25 cellular contexts compared by ENCODE assay signal in the genomic region with DNA sequence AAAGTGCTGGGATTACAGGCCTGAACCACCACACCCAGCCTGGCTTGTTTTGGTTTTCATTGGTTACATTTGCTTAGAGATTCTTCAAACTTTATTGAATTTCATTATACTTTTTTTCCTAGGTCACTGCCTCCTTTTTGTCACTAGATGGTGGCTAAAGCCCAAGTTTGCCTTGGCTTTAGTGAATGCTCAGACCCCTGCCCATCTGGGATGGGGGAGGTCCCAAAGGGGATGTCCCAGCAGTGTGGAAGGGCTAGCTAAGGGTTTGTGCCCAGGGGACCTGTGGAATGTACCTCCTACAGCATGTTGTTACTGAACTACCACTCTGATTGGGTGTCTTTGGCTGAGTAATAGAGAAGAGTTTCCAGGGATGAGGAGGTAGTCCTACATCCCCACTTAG.
"Had no signal": no experiment of that assay in that cellular context is flagged by ENCODE, and none has a peak within 500 bp of the region (broad histone marks: within the 10 kb centered on the region; RNA-seq: fewer than 3 reads in every experiment).

No MANE protein-coding gene starts in this region.

- H3K27me3 ChIP-seq: cardiac muscle cell, SJCRH30 had no signal

- DNase-seq: activated CD4-positive, alpha-beta memory T cell treated with anti-CD3 and anti-CD28 coated beads for 36 hours; activated CD4-positive, alpha-beta T cell treated with anti-CD3 and anti-CD28 coated beads, Interleukin-2, amount 10 ng/mL, durations not matched to agents 24 days and 14 days; activated CD4-positive, CD25-positive, alpha-beta regulatory T cell treated with anti-CD3 and anti-CD28 coated beads, Interleukin-2, amount 50 U/mL, for 72 hours; activated CD8-positive, alpha-beta memory T cell treated with anti-CD3 and anti-CD28 coated beads for 24 hours; activated effector memory CD4-positive, alpha-beta T cell treated with anti-CD3 and anti-CD28 coated beads, Interleukin-2, amount 50 U/mL, for 16 hours; activated naive CD4-positive, alpha-beta T cell treated with Interleukin-2 at 50 U/mL for 16 hours; activated T-cell treated with anti-CD3 and anti-CD28 coated beads, Interleukin-2, amount 50 U/mL, for 4 hours; amygdala; Kasumi-1; KBM-7; NCI-H1092; NCI-H1417 treated with DMSO at 0.1 percent for 48 hours; NCI-H1694 treated with DMSO at 0.1 percent for 48 hours; NCI-H2029 treated with DMSO at 0.1 percent for 48 hours; NCI-H345; NCI-H510A; NCI-H526 treated with DMSO at 0.1 percent for 48 hours; NK-92 treated with Interleukin-12 subunit alpha and Interleukin-12 subunit beta, amount 100 ng/mL, for 24 hours; OCI-M1; Right ventricle myocardium superior; RPMI8226; SJCRH30; SW 1271 had no signal

- FAIRE-seq: astrocyte had no signal

- H3K36me3 ChIP-seq: cardiac muscle cell had no signal

- H3K27ac ChIP-seq: cardiac muscle cell, SJCRH30 had no signal

- H3K4me1 ChIP-seq: SJCRH30 had no signal

- H3K4me3 ChIP-seq: cardiac muscle cell, SJCRH30 had no signal
